In genomic region chr16:16983545-16983944, GRCh38 we compare ENCODE assay signal across 8 cellular contexts.
"Had no signal": no experiment of that assay in that cellular context is flagged by ENCODE, and none has a peak within 500 bp of the region (broad histone marks: within the 10 kb centered on the region; RNA-seq: fewer than 3 reads in every experiment).

No MANE protein-coding gene starts in this region.

- H3K4me2 ChIP-seq: KMS-11 had no signal

- H3K27ac ChIP-seq: HL-60, KMS-11 had no signal

- FAIRE-seq: HepG2, HTR-8/SVneo had no signal

- H3K27ac Mint-ChIP-seq: IgD-negative memory B cell had no signal

- H3K9ac ChIP-seq: KMS-11 had no signal

- H3K27me3 Mint-ChIP-seq: IgD-negative memory B cell had no signal

- DNase-seq: IMR-90, KBM-7, KG1 had no signal

- ATAC-seq: HepG2 had no signal
